In genomic region chr1:45924736-45925135, GRCh38 we compare ENCODE assay signal across 19 cellular contexts.
DNase-seq lines count a peak whose midpoint lies in the region; FAIRE-seq and TF ChIP-seq lines count a peak whose summit lies in the region.
"Had no signal": no experiment of that assay in that cellular context is flagged by ENCODE, and none has a peak within 500 bp of the region (broad histone marks: within the 10 kb centered on the region; RNA-seq: fewer than 3 reads in every experiment).

No MANE protein-coding gene starts in this region.

- no peaks in the 10 kb centered on the region for H4K20me1 ChIP-seq in OCI-LY3 (ENCODE audit: insufficient read depth, low read length)

- no peak for TF ChIP-seq POLR2A in GM12892 (IDR thresholded peaks at IDR 0.05; ENCODE audit: low read depth, low read length)
- no peak for TF ChIP-seq POLR2A in tibial nerve (IDR thresholded peaks at IDR 0.05)
- TF ChIP-seq POLR2A in esophagus squamous epithelium (IDR thresholded peaks at IDR 0.05), result no peak

- H3K36me3 Mint-ChIP-seq in endodermal cell (ENCODE audit: low read depth), result peaks cover 3% of the 10 kb centered on the region
- no peaks in the 10 kb centered on the region for H3K36me3 Mint-ChIP-seq in activated CD4-positive, alpha-beta memory T cell treated with anti-CD3 and anti-CD28 coated beads, Interleukin-2, amount 10 ng/mL, durations not matched to agents 7 days and 5 days (ENCODE audit: low read depth)

- 39 to 78% methylated on average over 1 of the region's 1 CpG for WGBS in endodermal cell (ENCODE audit: insufficient coverage in 1 of 2, insufficient read length in 1 of 2), 2 experiments
- 89 to 92% methylated on average over 1 of the region's 1 CpG for WGBS in mesodermal cell (ENCODE audit: insufficient coverage in 2 of 2), 2 experiments
- WGBS in tibial nerve, 2 donors, result 71 to 89% methylated on average over 1 of the region's 1 CpG
- WGBS in esophagus squamous epithelium, 2 donors, result 47 to 75% methylated on average over 1 of the region's 1 CpG

- H3K27me3 ChIP-seq in OCI-LY3 (ENCODE audit: low read depth, low read length) (no peaks in the 10 kb centered on the region), endodermal cell (ENCODE audit: control insufficient read depth, insufficient read depth, low read length, poor library complexity, severe bottlenecking) (no peaks in the 10 kb centered on the region), tibial nerve (no peaks in the 10 kb centered on the region), esophagus squamous epithelium (no peaks in the 10 kb centered on the region)
- H3K27me3 ChIP-seq: colonic mucosa, neutrophil, upper lobe of right lung had no signal

- H3K4me3 ChIP-seq in OCI-LY3 (ENCODE audit: low read length), result no peak overlapping the region
- H3K4me3 ChIP-seq in endodermal cell (ENCODE audit: low read length), result no peak overlapping the region
- no peak overlapping the region for H3K4me3 ChIP-seq in mesodermal cell (ENCODE audit: extremely low read depth, insufficient read depth, low read length, poor library complexity, severe bottlenecking)
- no peak overlapping the region for H3K4me3 ChIP-seq in tibial nerve
- no peak overlapping the region for H3K4me3 ChIP-seq in esophagus squamous epithelium
- H3K4me3 ChIP-seq: colonic mucosa, upper lobe of right lung had no signal

- H3K79me2 ChIP-seq in OCI-LY3 (ENCODE audit: low read length), result 0 out of 2 replicates have a peak, but pooled peaks cover 5% of the 10 kb centered on the region

- H3K27me3 Mint-ChIP-seq in endodermal cell (ENCODE audit: insufficient read depth), result no peaks in the 10 kb centered on the region
- no peaks in the 10 kb centered on the region for H3K27me3 Mint-ChIP-seq in activated CD4-positive, alpha-beta memory T cell treated with anti-CD3 and anti-CD28 coated beads, Interleukin-2, amount 10 ng/mL, durations not matched to agents 7 days and 5 days
- H3K27me3 Mint-ChIP-seq: stimulated activated naive B cell treated with anti-CD40 and anti-IgM and Interleukin-4, amounts not matched to agents 10 μg/mL and 1 μg/mL and 100 μg/mL, for 72 hours had no signal

- POLR2A ChIA-PET in activated CD4-positive, alpha-beta memory T cell treated with anti-CD3 and anti-CD28 coated beads, Interleukin-2, amount 10 ng/mL, durations not matched to agents 7 days and 5 days (lab: Charles Lee), result no interaction called here

- intact Hi-C loops in esophagus squamous epithelium (cut with DNase I), result no loop called here

- FAIRE-seq in GM12892 (lab: Jason Lieb, UNC), result peak; percentile 33
- FAIRE-seq: GM18507 had no signal

- H3K27ac ChIP-seq in OCI-LY3 (ENCODE audit: low read length), result peak overlapping the region; percentile 75
- no peak overlapping the region for H3K27ac ChIP-seq in endodermal cell (ENCODE audit: low read depth, low read length)
- H3K27ac ChIP-seq in mesodermal cell (ENCODE audit: low read depth, low read length, severe bottlenecking), result peak overlapping the region; percentile 55
- H3K27ac ChIP-seq in tibial nerve, result no peak overlapping the region
- no peak overlapping the region for H3K27ac ChIP-seq in esophagus squamous epithelium
- H3K27ac ChIP-seq: colonic mucosa, KMS-11, neutrophil, upper lobe of right lung had no signal

- H2AFZ ChIP-seq in OCI-LY3 (ENCODE audit: low read depth, low read length), result no peak overlapping the region

- H3K27ac Mint-ChIP-seq in endodermal cell, result peak overlapping the region; percentile 24
- no peak overlapping the region for H3K27ac Mint-ChIP-seq in activated CD4-positive, alpha-beta memory T cell treated with anti-CD3 and anti-CD28 coated beads, Interleukin-2, amount 10 ng/mL, durations not matched to agents 7 days and 5 days
- H3K27ac Mint-ChIP-seq: activated T-cell treated with anti-CD3 and anti-CD28 coated beads, Interleukin-2, amount 50 U/mL, for 72 hours had no signal

- no peak for DNase-seq in GM12892 (ENCODE audit: insufficient read length)
- no peak for DNase-seq in endodermal cell
- no peak for DNase-seq in activated CD4-positive, alpha-beta memory T cell treated with anti-CD3 and anti-CD28 coated beads, Interleukin-2, amount 10 ng/mL, durations not matched to agents 7 days and 5 days
- DNase-seq in C1 segment of cervical spinal cord (lab: John Stamatoyannopoulos, UW), result no peak
- DNase-seq in tibial nerve (ENCODE audit: low spot score in 2 of 2), result no peak
- no peak for DNase-seq in esophagus squamous epithelium (lab: John Stamatoyannopoulos, UW)
- DNase-seq: activated CD4-positive, alpha-beta T cell treated with anti-CD3 and anti-CD28 coated beads, Interleukin-2, amount 50 U/mL, for 48 hours; activated T-cell treated with anti-CD3 and anti-CD28 coated beads, Interleukin-2, amount 50 U/mL, for 72 hours; colonic mucosa; COR-L47; NCI-H1436; NCI-H446 treated with DMSO at 0.1 percent for 48 hours; stimulated activated naive B cell treated with anti-CD40 and anti-IgM and Interleukin-4, amounts not matched to agents 10 μg/mL and 1 μg/mL and 100 μg/mL, for 72 hours; upper lobe of right lung had no signal

- H3K9ac ChIP-seq in OCI-LY3 (ENCODE audit: low read length) (no peak overlapping the region; the same call in 1 of the 2 replicates), endodermal cell (ENCODE audit: extremely low read depth, low read length, poor library complexity, severe bottlenecking) (peak overlapping the region; percentile 11)
- H3K9ac ChIP-seq: KMS-11 had no signal

- peaks cover 61% of the 10 kb centered on the region for H3K4me1 Mint-ChIP-seq in endodermal cell
- peaks cover 2% of the 10 kb centered on the region for H3K4me1 Mint-ChIP-seq in activated CD4-positive, alpha-beta memory T cell treated with anti-CD3 and anti-CD28 coated beads, Interleukin-2, amount 10 ng/mL, durations not matched to agents 7 days and 5 days

- no peak overlapping the region for H3K4me3 Mint-ChIP-seq in endodermal cell
- H3K4me3 Mint-ChIP-seq in activated CD4-positive, alpha-beta memory T cell treated with anti-CD3 and anti-CD28 coated beads, Interleukin-2, amount 10 ng/mL, durations not matched to agents 7 days and 5 days, result no peak overlapping the region
- H3K4me3 Mint-ChIP-seq: activated T-cell treated with anti-CD3 and anti-CD28 coated beads, Interleukin-2, amount 50 U/mL, for 72 hours; stimulated activated naive B cell treated with anti-CD40 and anti-IgM and Interleukin-4, amounts not matched to agents 10 μg/mL and 1 μg/mL and 100 μg/mL, for 72 hours had no signal

- H3K4me2 ChIP-seq in OCI-LY3 (ENCODE audit: low read length), result peak overlapping the region; percentile 51
- H3K4me2 ChIP-seq: KMS-11 had no signal

- CTCF ChIA-PET in activated CD4-positive, alpha-beta memory T cell treated with anti-CD3 and anti-CD28 coated beads, Interleukin-2, amount 10 ng/mL, durations not matched to agents 7 days and 5 days (lab: Charles Lee), result interaction anchor here (0.6 kb wide), 1 partner anchor 22 kb away, joined by 3 read pairs; no protein-coding TSS in a partner anchor

- TF ChIP-seq CTCF in OCI-LY3 (IDR thresholded peaks at IDR 0.05; ENCODE audit: low read depth, low read length), result no peak
- no peak for TF ChIP-seq CTCF in endodermal cell (conservative IDR thresholded peaks at IDR 0.05)
- TF ChIP-seq CTCF in tibial nerve (IDR thresholded peaks at IDR 0.05), result no peak
- TF ChIP-seq CTCF in esophagus squamous epithelium (IDR thresholded peaks at IDR 0.05), result no peak

- H3K9me3 ChIP-seq in OCI-LY3 (ENCODE audit: insufficient read depth, low read length), result no peaks in the 10 kb centered on the region
- peaks cover 11% of the 10 kb centered on the region for H3K9me3 ChIP-seq in endodermal cell (ENCODE audit: control insufficient read depth, low read length)
- no peaks in the 10 kb centered on the region for H3K9me3 ChIP-seq in mesodermal cell (ENCODE audit: control insufficient read depth, low read length)
- no peaks in the 10 kb centered on the region for H3K9me3 ChIP-seq in tibial nerve
- H3K9me3 ChIP-seq in esophagus squamous epithelium, result no peaks in the 10 kb centered on the region
- H3K9me3 ChIP-seq: colonic mucosa, neutrophil, upper lobe of right lung had no signal

- H3K4me1 ChIP-seq in OCI-LY3 (ENCODE audit: low read length), result peaks cover 50% of the 10 kb centered on the region
- peaks cover 21% of the 10 kb centered on the region for H3K4me1 ChIP-seq in endodermal cell (ENCODE audit: control insufficient read depth, insufficient read depth, low read length)
- H3K4me1 ChIP-seq in mesodermal cell (ENCODE audit: control insufficient read depth, insufficient read depth, low read length, poor library complexity, severe bottlenecking), result peaks cover 56% of the 10 kb centered on the region
- H3K4me1 ChIP-seq in tibial nerve, result peaks cover 0 to 8% (median 2%) of the 10 kb centered on the region in 4 donors
- H3K4me1 ChIP-seq in esophagus squamous epithelium, result peaks cover 0 to 26% (median 17%) of the 10 kb centered on the region in 3 donors
- H3K4me1 ChIP-seq: colonic mucosa, upper lobe of right lung had no signal

- H3K36me3 ChIP-seq in OCI-LY3 (replicated peaks; ENCODE audit: low read depth, low read length) (no peaks in the 10 kb centered on the region), endodermal cell (ENCODE audit: control insufficient read depth, insufficient read depth, low read length) (no peaks in the 10 kb centered on the region), mesodermal cell (ENCODE audit: control insufficient read depth, insufficient read depth, low read length) (peaks cover 9% of the 10 kb centered on the region), tibial nerve (no peaks in the 10 kb centered on the region), esophagus squamous epithelium (no peaks in the 10 kb centered on the region)
- H3K36me3 ChIP-seq: colonic mucosa, neutrophil, upper lobe of right lung had no signal

- no peak for TF ChIP-seq EP300 in tibial nerve (IDR thresholded peaks at IDR 0.05)

- H3K9me3 Mint-ChIP-seq in endodermal cell, result no peaks in the 10 kb centered on the region
- H3K9me3 Mint-ChIP-seq in activated CD4-positive, alpha-beta memory T cell treated with anti-CD3 and anti-CD28 coated beads, Interleukin-2, amount 10 ng/mL, durations not matched to agents 7 days and 5 days, result no peaks in the 10 kb centered on the region
- H3K9me3 Mint-ChIP-seq: activated T-cell treated with anti-CD3 and anti-CD28 coated beads, Interleukin-2, amount 50 U/mL, for 72 hours had no signal

Comparison
In these comparisons a context has a peak if more than half of its experiments do, and no peak if none do; other contexts are left out.
1. H3K27ac ChIP-seq: peak in OCI-LY3 (single experiment) and mesodermal cell (single experiment); none in endodermal cell (single experiment), tibial nerve (0 of 4) and esophagus squamous epithelium (0 of 4).